ENCODE assay signal across 21 cellular contexts in genomic region chr2:20368706-20369105, GRCh38.
"Had no signal": no experiment of that assay in that cellular context is flagged by ENCODE, and none has a peak within 500 bp of the region (broad histone marks: within the 10 kb centered on the region; RNA-seq: fewer than 3 reads in every experiment).

No MANE protein-coding gene starts in this region.

- ATAC-seq: esophagus mucosa; gastroesophageal sphincter; left lobe of liver; mucosa of descending colon; naive thymus-derived CD8-positive, alpha-beta T cell; psoas muscle had no signal

- H3K4me3 ChIP-seq: coronary artery, gastroesophageal sphincter, mucosa of descending colon, psoas muscle, right lobe of liver, stomach, thoracic aorta, upper lobe of left lung, uterus had no signal

- H3K4me1 ChIP-seq: psoas muscle, right lobe of liver, upper lobe of left lung, uterus had no signal

- DNase-seq: effector CD4-positive, alpha-beta T cell; glutamatergic neuron; islet precursor cell; mucosa of descending colon; naive thymus-derived CD8-positive, alpha-beta T cell; psoas muscle; retina; right lobe of liver; stimulated activated CD4-positive, alpha-beta T cell treated with anti-CD3 and anti-CD28 coated beads, Interleukin-2, amount 100 ng/mL, for 24 hours; stimulated activated CD4-positive, alpha-beta T cell treated with anti-CD3 and anti-CD28 coated beads, Interleukin-4, amount 100 ng/mL, for 4 hours; stimulated activated naive CD4-positive, alpha-beta T cell; stomach; substantia nigra; upper lobe of left lung; uterus had no signal

- H3K27ac ChIP-seq: coronary artery, gastroesophageal sphincter, neutrophil, psoas muscle, right lobe of liver, thoracic aorta, upper lobe of left lung, uterus had no signal

- H3K9me3 ChIP-seq: gastroesophageal sphincter, mucosa of descending colon, neutrophil, psoas muscle, right lobe of liver, thoracic aorta, uterus had no signal

- H3K36me3 ChIP-seq: gastroesophageal sphincter, neutrophil, right lobe of liver, stomach, thoracic aorta, upper lobe of left lung, uterus had no signal

- H3K27me3 ChIP-seq: gastroesophageal sphincter, right lobe of liver, stomach, upper lobe of left lung, uterus had no signal
